12 cellular contexts compared by ENCODE assay signal in the genomic region with DNA sequence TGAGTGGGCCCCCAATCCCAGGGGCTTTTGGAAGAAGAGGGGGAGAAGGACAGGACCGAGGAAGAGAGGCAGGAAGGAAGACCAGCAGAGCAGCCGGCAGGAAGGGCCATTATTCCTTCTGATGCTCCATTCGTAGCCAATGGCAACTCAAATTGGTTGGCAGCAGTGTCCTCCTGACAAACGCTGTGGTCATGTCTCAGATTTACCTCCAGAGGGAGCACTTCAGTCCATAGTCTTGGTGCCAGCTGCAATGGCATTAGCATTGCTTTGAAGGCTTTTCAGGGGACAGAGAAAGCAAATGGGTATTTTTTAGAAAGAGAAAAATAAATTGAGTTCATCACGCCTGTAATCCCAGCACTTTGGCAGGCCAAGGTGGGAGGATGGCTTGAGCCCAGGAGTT. TPM values are rescaled to one million over a fixed set of nuclear protein-coding genes. Genes with fewer than 3 reads are reported as not detected.
"Had no signal": no experiment of that assay in that cellular context is flagged by ENCODE, and none has a peak within 500 bp of the region (broad histone marks: within the 10 kb centered on the region; RNA-seq: fewer than 3 reads in every experiment).

No MANE protein-coding gene starts in this region.

RNA-seq across cellular contexts. Expression of a gene that starts 9.9 kb away (rescaled TPM):
- total RNA-seq: activated CD4-positive, alpha-beta memory T cell treated with anti-CD3 and anti-CD28 coated beads, Interleukin-2, amount 10 ng/mL, durations not matched to agents 7 days and 5 days; adrenal gland; astrocyte; bronchial epithelial cell; lung; neural crest cell; omental fat pad; progenitor cell of endocrine pancreas; right atrium auricular region; stomach; temporal lobe had no signal
- polyA plus RNA-seq: lung, stomach had no signal

RNA-seq across cellular contexts. Expression of a gene that starts 24.4 kb away (rescaled TPM):
- total RNA-seq: activated CD4-positive, alpha-beta memory T cell treated with anti-CD3 and anti-CD28 coated beads, Interleukin-2, amount 10 ng/mL, durations not matched to agents 7 days and 5 days; astrocyte; bronchial epithelial cell; lung; neural crest cell; omental fat pad; progenitor cell of endocrine pancreas; right atrium auricular region; stomach; temporal lobe had no signal

RNA-seq across cellular contexts. Expression of a gene that starts 44.0 kb away (rescaled TPM):
- total RNA-seq: activated CD4-positive, alpha-beta memory T cell treated with anti-CD3 and anti-CD28 coated beads, Interleukin-2, amount 10 ng/mL, durations not matched to agents 7 days and 5 days; adrenal gland; astrocyte; bronchial epithelial cell; lung; neural crest cell; omental fat pad; progenitor cell of endocrine pancreas; right atrium auricular region; stomach; temporal lobe had no signal
- polyA plus RNA-seq: esophagus, lung, stomach had no signal
